ENCODE assay signal across 12 cellular contexts in the genomic region with DNA sequence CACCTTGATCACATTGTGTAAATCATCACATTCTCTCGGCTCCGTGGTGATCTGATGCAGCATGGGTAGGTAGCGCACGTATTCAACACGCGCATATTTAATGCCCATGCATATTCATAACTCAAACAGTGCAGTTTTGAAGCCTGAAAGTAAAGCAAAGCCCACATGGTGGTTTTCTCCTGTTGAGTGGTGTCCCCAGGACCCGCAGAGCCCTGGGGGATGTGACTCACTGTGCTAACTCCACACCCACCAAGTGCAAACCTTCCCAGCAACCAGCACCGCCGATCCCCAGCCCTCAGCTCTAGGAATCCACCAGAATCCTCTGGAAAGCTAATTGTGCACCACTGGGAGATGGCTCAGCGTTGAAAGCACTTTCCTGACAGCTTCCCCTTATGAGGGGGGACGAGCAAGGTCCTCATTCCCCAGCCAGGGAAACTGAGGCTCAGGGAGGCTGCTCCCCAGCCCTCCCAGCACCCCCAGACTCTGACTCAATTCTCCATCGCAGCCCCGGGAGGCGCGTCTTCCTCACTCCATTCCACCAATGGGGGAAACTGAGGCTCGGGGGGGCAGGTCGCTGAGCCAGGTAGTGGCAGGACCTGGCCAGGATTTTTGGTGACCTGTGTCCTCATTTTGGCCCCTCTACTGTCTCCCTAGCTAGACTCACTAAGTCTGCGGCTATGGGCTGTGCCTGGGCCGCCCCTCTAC. TPM values are rescaled to one million over a fixed set of nuclear protein-coding genes. Genes with fewer than 3 reads are reported as not detected.
DNase-seq lines count a peak whose midpoint lies in the region; ATAC-seq, FAIRE-seq and TF ChIP-seq lines count a peak whose summit lies in the region.
"Had no signal": no experiment of that assay in that cellular context is flagged by ENCODE, and none has a peak within 500 bp of the region (broad histone marks: within the 10 kb centered on the region; RNA-seq: fewer than 3 reads in every experiment).

No MANE protein-coding gene starts in this region.

- no peaks in the 10 kb centered on the region for H3K9me2 ChIP-seq in PC-9 (ENCODE audit: insufficient read depth)

- TF ChIP-seq CTCF in PC-9 (conservative IDR thresholded peaks at IDR 0.05), result no peak
- TF ChIP-seq CTCF in epithelial cell of esophagus (IDR thresholded peaks at IDR 0.05; ENCODE audit: insufficient read depth, low read depth, low read length, missing control alignments), result no peak
- no peak for TF ChIP-seq CTCF in spleen (IDR thresholded peaks at IDR 0.05 in 8 of 11, conservative IDR thresholded peaks at IDR 0.05 in 3 of 11)

- peaks cover 26% of the 10 kb centered on the region for H3K4me1 ChIP-seq in PC-9 (replicated peaks; ENCODE audit: insufficient read depth)
- H3K4me1 ChIP-seq in spleen, result no peaks in the 10 kb centered on the region

- no peak overlapping the region for H2AFZ ChIP-seq in PC-9

- H3K4me3 ChIP-seq in PC-9 (no peak overlapping the region), epithelial cell of esophagus (ENCODE audit: low read length) (no peak overlapping the region), spleen (no peak overlapping the region)
- H3K4me3 ChIP-seq: skin epidermis had no signal

- no peaks in the 10 kb centered on the region for H3K9me3 ChIP-seq in PC-9 (ENCODE audit: insufficient read depth, low read depth)
- no peaks in the 10 kb centered on the region for H3K9me3 ChIP-seq in spleen

- no peak for FAIRE-seq in GM19239 (lab: Jason Lieb, UNC)

- intact Hi-C loops in Right ventricle myocardium superior (cut with DNase I) (no loop called here), cardiac septum (cut with DNase I) (no loop called here), PC-9 (cut with micrococcal nuclease; ENCODE audit: unreplicated experiment) (no loop called here), spleen (cut with DNase I; ENCODE audit: low total_unique reads) (no loop called here)

- H3F3A ChIP-seq in PC-9 (ENCODE audit: insufficient read depth, low read depth), result peaks cover 8% of the 10 kb centered on the region; the same call in 1 of the 2 replicates

- CTCF ChIA-PET in PC-9 (lab: Charles Lee), result interaction anchor here (0.6 kb wide), 1 partner anchor 333 kb away, joined by 3 read pairs; no protein-coding TSS in a partner anchor

- ATAC-seq in Right ventricle myocardium superior (ENCODE audit: poor library complexity), result no peak
- ATAC-seq: T-cell had no signal

- no TSS peak for BruUV-seq in PC-9 (replicated peaks; lab: Mats Ljungman, UMichigan)

- DNase-seq in Right ventricle myocardium superior (peak; percentile 20), cardiac septum (ENCODE audit: low spot score) (no peak), PC-9 (peak; percentile 33 to 39), epithelial cell of esophagus (ENCODE audit: low read depth) (peak; percentile 6), spleen (peak; percentile 49), activated gamma-delta T cell treated with Interleukin-2 at 50 U/mL for 16 hours (no peak), GM19239 (ENCODE audit: insufficient read length, low spot score) (no peak), NCI-H187 (lab: John Stamatoyannopoulos, UW) (no peak)
- DNase-seq: NCI-H1105 treated with DMSO at 0.1 percent for 48 hours, T-cell had no signal

- H3K79me2 ChIP-seq in PC-9 (ENCODE audit: low read depth), result no peaks in the 10 kb centered on the region

- H4K20me1 ChIP-seq in PC-9 (ENCODE audit: insufficient read depth), result peaks cover 4% of the 10 kb centered on the region; the same call in 1 of the 2 replicates

- POLR2A ChIA-PET in PC-9 (lab: Charles Lee; ENCODE audit: unreplicated experiment), result interaction anchor here (0.6 kb wide), 1 partner anchor 58 kb away, joined by 16 read pairs; no protein-coding TSS in a partner anchor

- H3K4me2 ChIP-seq in PC-9, result no peak overlapping the region

- H3K27ac ChIP-seq in PC-9 (no peak overlapping the region), spleen (no peak overlapping the region)
- H3K27ac ChIP-seq: C4-2B, skin epidermis had no signal

- H3K27me3 ChIP-seq in PC-9 (ENCODE audit: insufficient read depth, low read depth), result peaks cover 39% of the 10 kb centered on the region
- peaks cover 0 to 6% (median 0%) of the 10 kb centered on the region in 7 donors for H3K27me3 ChIP-seq in spleen (replicated peaks in 1 of 7)

- H3K36me3 ChIP-seq in PC-9 (ENCODE audit: low read depth), result no peaks in the 10 kb centered on the region
- peaks cover 0 to 4% (median 0%) of the 10 kb centered on the region in 6 donors for H3K36me3 ChIP-seq in spleen

- no peak for TF ChIP-seq POLR2A in spleen (IDR thresholded peaks at IDR 0.05)

- 86 to 93% (median 91%) methylated on average over 19 of the region's 19 CpGs for whole genome bisulfite sequencing in spleen, 5 donors

RNA-seq across cellular contexts. Expression of gene SARDH, which starts 46.3 kb away (rescaled TPM):
- 0.94 TPM for total RNA-seq in Right ventricle myocardium superior
- total RNA-seq in cardiac septum, result 1.3 TPM
- total RNA-seq in PC-9 (2021), result 9.9 and 11.3 TPM in 2 replicates
- total RNA-seq in spleen, result 1 to 10 TPM; 1.0 to 4.5 (median 3.1) TPM
- 1 to 10 TPM; 1.3 to 1.5 (median 1.5) TPM for polyA plus RNA-seq in spleen

RNA-seq across cellular contexts. Expression of gene DBH, which starts 55.6 kb away (rescaled TPM):
- total RNA-seq in Right ventricle myocardium superior, result not detected
- total RNA-seq in cardiac septum, result not detected
- not detected in 2 replicates for total RNA-seq in PC-9 (2021)
- 1 to 10 TPM in 1 of 7 donors, under 1 TPM in 4, not detected in 2; 0.27 to 1.2 (median 0.57) TPM for total RNA-seq in spleen
- under 1 TPM; 0.03 to 0.26 (median 0.16) TPM for polyA plus RNA-seq in spleen

Comparison
In these comparisons a context has a peak if more than half of its experiments do, and no peak if none do; other contexts are left out.
1. DNase-seq: peak in Right ventricle myocardium superior (single experiment), PC-9 (2 of 2), epithelial cell of esophagus (single experiment) and spleen (single experiment); none in cardiac septum (single experiment), activated gamma-delta T cell treated with Interleukin-2 at 50 U/mL for 16 hours (single experiment), GM19239 (single experiment) and NCI-H187 (0 of 2).